In the genomic region with DNA sequence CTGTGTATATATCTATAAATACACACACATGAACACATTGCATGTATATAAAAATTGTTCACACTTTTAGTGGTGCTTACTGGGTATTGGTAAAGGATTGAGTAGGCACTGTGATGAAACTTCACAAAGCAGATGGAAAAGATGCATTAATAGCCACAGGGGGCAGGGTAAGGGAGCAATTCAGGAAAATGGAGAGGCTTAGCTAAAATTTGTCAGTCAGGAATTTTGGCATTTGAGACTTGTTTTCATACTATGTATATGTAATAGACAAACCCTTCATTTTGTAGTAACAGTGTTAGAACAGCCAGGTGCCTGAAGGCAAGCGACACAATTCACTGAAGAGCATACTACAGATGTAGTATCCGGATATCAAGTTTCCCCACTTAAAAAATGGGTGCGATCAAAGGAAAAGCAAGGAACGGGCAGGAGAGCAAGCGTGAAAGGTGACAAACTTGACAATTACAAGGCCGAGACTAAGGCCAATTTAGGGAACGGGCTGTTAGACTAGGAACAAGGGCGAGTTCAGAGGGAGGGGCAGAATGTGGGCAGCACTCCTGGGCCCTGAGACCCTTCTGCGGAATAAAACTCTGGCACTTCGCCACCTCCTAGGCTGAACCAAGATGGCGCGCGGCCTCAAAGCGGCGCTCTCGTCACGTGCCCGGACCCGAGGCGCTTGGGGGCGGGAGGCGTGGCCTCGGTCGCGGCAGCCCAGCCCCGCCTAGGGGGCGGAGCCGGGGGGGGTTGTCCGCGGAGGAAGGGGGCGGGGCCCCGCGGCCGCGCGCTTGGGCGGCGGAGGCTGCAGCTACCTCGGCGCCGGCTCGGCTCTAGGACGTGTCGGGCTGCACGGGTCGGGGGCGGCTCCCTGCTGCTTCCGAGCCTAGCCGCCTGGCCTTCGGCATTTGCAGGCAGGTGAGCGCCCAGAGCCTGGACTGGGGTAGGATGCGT, we compare ENCODE assay signal across 1 cellular context.
TF ChIP-seq lines count a peak whose summit lies in the region.

A gene (plus strand): TSS at position 771 of the 945 bp plus-strand sequence. CDS start 12,518 bp downstream, outside the sequence.

TF ChIP-seq in K562, 482 proteins besides CTCF, POLR2A, EP300 and RAD21 (continued from another document and continues in another):
- TF ChIP-seq, protein P1, sequence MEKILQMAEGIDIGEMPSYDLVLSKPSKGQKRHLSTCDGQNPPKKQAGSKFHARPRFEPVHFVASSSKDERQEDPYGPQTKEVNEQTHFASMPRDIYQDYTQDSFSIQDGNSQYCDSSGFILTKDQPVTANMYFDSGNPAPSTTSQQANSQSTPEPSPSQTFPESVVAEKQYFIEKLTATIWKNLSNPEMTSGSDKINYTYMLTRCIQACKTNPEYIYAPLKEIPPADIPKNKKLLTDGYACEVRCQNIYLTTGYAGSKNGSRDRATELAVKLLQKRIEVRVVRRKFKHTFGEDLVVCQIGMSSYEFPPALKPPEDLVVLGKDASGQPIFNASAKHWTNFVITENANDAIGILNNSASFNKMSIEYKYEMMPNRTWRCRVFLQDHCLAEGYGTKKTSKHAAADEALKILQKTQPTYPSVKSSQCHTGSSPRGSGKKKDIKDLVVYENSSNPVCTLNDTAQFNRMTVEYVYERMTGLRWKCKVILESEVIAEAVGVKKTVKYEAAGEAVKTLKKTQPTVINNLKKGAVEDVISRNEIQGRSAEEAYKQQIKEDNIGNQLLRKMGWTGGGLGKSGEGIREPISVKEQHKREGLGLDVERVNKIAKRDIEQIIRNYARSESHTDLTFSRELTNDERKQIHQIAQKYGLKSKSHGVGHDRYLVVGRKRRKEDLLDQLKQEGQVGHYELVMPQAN (IDR thresholded peaks at IDR 0.05; ENCODE audit: borderline replicate concordance) = no peak
- TF ChIP-seq ZFPM2 (CRISPR knock-in tag; IDR thresholded peaks at IDR 0.05) (no peak), WHSC1 (IDR thresholded peaks at IDR 0.05; ENCODE audit: low read length) (no peak), ZFP1 (CRISPR knock-in tag; IDR thresholded peaks at IDR 0.05) (peak; percentile 62; the same call in 1 of the 2 replicates), HNRNPL (IDR thresholded peaks at IDR 0.05; ENCODE audit: low read depth, low read length) (no peak), HMG20B (CRISPR knock-in tag; IDR thresholded peaks at IDR 0.05) (0 out of 2 replicates have a peak, but pooled peaks have one; percentile 40), NCOA4 (IDR thresholded peaks at IDR 0.05; ENCODE audit: partially characterized antibody) (no peak), U2AF1 (optimal IDR thresholded peaks at IDR 0.05; ENCODE audit: low read depth, low read length) (no peak), GABPB2 (CRISPR knock-in tag; conservative IDR thresholded peaks at IDR 0.05) (no peak), ILK (tag; IDR thresholded peaks at IDR 0.05; ENCODE audit: borderline replicate concordance, low read depth) (no peak), MAZ (CRISPR knock-in tag; conservative IDR thresholded peaks at IDR 0.05 in 1 of 2, IDR thresholded peaks at IDR 0.05 in 1 of 2) (peak; percentile 95 to 97), ZNF175 (CRISPR knock-in tag; IDR thresholded peaks at IDR 0.05; ENCODE audit: low read depth) (peak; percentile 96), SAFB (IDR thresholded peaks at IDR 0.05; ENCODE audit: borderline replicate concordance, low read depth, low read length) (no peak), BMI1 (IDR thresholded peaks at IDR 0.05; ENCODE audit: low read length) (no peak), STAG1 (CRISPR knock-in tag; IDR thresholded peaks at IDR 0.05; ENCODE audit: borderline replicate concordance) (peak; percentile 68; the same call in 1 of the 2 replicates), ETV5 (CRISPR knock-in tag; IDR thresholded peaks at IDR 0.05; ENCODE audit: low read depth) (peak; percentile 51), CCAR2 (IDR thresholded peaks at IDR 0.05; ENCODE audit: low read depth, low read length) (no peak), CBX3 (IDR thresholded peaks at IDR 0.05; ENCODE audit: borderline replicate concordance in 1 of 2, low read length in 2 of 2) (peak in 1 of 2 experiments; percentile 98; a peak in 2 of 3 replicates), ZNF707 (CRISPR knock-in tag; conservative IDR thresholded peaks at IDR 0.05) (peak; percentile 60; the same call in 1 of the 2 replicates), DDX20 (tag; IDR thresholded peaks at IDR 0.05; ENCODE audit: low read depth) (0 out of 2 replicates have a peak, but pooled peaks have one; percentile 59), SMARCE1 (IDR thresholded peaks at IDR 0.05) (no peak), BRD9 (IDR thresholded peaks at IDR 0.05; ENCODE audit: low read depth, partially characterized antibody) (peak; percentile 83), KDM4B (IDR thresholded peaks at IDR 0.05; ENCODE audit: borderline replicate concordance in 2 of 2, low read depth in 1 of 2) (peak in 1 of 2 experiments; percentile 57; a peak in 1 of 4 replicates), SNIP1 (IDR thresholded peaks at IDR 0.05; ENCODE audit: low read depth) (no peak), ESRRB (CRISPR knock-in tag; IDR thresholded peaks at IDR 0.05; ENCODE audit: borderline replicate concordance) (0 out of 2 replicates have a peak, but pooled peaks have one; percentile 39), ZSCAN29 (IDR thresholded peaks at IDR 0.05) (no peak), DIDO1 (tag; IDR thresholded peaks at IDR 0.05; ENCODE audit: low read depth) (peak; percentile 46; the same call in 1 of the 2 replicates), KLF16 (IDR thresholded peaks at IDR 0.05) (no peak)
- TF ChIP-seq, protein P2, sequence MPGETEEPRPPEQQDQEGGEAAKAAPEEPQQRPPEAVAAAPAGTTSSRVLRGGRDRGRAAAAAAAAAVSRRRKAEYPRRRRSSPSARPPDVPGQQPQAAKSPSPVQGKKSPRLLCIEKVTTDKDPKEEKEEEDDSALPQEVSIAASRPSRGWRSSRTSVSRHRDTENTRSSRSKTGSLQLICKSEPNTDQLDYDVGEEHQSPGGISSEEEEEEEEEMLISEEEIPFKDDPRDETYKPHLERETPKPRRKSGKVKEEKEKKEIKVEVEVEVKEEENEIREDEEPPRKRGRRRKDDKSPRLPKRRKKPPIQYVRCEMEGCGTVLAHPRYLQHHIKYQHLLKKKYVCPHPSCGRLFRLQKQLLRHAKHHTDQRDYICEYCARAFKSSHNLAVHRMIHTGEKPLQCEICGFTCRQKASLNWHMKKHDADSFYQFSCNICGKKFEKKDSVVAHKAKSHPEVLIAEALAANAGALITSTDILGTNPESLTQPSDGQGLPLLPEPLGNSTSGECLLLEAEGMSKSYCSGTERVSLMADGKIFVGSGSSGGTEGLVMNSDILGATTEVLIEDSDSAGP (CRISPR knock-in tag; IDR thresholded peaks at IDR 0.05) = peak; percentile 55; the same call in 1 of the 2 replicates
- TF ChIP-seq, protein P3, sequence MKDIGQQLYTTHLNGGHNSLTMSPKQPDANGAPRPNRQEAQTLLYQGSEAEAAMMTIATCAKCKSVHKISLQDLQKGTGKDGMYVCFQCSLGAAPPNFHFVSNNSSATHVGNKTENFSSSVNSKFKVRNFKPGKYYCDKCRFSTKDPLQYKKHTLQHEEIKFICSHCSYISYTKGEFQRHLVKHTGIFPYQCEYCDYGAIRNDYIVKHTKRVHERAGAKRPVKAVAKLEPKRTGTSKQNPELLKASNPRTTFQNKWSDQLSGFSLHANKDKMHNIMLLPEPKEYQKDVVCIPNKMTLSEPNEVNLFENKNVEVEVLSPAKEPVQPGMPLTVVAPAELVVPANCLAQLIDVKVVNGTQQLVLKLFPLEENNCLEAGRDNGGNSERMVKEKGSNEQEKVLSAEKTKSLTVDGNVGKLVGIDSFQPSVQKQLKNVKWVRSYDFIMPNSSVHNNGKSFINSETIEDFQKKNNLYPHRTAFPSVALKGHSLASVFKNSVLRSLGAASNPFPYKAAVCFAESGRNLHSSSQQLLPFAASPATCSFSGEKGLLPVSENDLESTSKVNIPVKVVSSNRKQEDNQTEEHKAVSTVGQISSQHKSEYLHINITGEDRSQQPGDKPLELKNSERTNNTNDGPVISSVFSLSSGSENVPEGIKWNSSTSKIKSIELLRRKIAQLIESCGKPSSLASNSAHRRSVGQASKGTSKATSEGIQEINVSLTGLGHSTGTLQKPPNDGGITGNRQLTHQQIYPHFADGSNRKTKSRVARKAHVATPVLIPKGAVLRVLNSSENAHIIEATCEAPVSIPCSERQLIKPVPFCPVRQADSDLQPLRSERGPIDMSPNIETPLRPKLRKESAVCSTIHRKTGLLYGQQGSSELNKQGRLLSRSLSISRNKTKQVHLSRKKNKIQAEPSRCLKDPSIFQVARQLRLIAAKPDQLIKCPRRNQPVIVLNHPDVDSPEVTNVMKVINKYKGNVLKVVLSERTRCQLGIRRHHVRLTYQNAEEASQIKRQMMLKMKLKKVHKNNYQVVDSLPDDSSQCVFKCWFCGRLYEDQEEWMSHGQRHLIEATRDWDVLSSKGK (CRISPR knock-in tag; IDR thresholded peaks at IDR 0.05) = no peak
- TF ChIP-seq, protein P4, sequence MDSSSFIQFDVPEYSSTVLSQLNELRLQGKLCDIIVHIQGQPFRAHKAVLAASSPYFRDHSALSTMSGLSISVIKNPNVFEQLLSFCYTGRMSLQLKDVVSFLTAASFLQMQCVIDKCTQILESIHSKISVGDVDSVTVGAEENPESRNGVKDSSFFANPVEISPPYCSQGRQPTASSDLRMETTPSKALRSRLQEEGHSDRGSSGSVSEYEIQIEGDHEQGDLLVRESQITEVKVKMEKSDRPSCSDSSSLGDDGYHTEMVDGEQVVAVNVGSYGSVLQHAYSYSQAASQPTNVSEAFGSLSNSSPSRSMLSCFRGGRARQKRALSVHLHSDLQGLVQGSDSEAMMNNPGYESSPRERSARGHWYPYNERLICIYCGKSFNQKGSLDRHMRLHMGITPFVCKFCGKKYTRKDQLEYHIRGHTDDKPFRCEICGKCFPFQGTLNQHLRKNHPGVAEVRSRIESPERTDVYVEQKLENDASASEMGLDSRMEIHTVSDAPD (CRISPR knock-in tag; IDR thresholded peaks at IDR 0.05) = no peak
- TF ChIP-seq, protein P5, sequence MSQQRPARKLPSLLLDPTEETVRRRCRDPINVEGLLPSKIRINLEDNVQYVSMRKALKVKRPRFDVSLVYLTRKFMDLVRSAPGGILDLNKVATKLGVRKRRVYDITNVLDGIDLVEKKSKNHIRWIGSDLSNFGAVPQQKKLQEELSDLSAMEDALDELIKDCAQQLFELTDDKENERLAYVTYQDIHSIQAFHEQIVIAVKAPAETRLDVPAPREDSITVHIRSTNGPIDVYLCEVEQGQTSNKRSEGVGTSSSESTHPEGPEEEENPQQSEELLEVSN (IDR thresholded peaks at IDR 0.05; ENCODE audit: borderline replicate concordance in 1 of 2, extremely low read depth in 1 of 2, insufficient read depth in 1 of 2, insufficient read length in 1 of 2, low read depth in 1 of 2, low read length in 1 of 2, poor library complexity in 1 of 2, severe bottlenecking in 1 of 2) = peak; percentile 99 to 100
- TF ChIP-seq, protein P6, sequence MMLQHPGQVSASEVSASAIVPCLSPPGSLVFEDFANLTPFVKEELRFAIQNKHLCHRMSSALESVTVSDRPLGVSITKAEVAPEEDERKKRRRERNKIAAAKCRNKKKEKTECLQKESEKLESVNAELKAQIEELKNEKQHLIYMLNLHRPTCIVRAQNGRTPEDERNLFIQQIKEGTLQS (IDR thresholded peaks at IDR 0.05) = no peak
- TF ChIP-seq, protein P6 (CRISPR knock-in tag; conservative IDR thresholded peaks at IDR 0.05) = 0 out of 2 replicates have a peak, but pooled peaks have one; percentile 69
- TF ChIP-seq, protein P7, sequence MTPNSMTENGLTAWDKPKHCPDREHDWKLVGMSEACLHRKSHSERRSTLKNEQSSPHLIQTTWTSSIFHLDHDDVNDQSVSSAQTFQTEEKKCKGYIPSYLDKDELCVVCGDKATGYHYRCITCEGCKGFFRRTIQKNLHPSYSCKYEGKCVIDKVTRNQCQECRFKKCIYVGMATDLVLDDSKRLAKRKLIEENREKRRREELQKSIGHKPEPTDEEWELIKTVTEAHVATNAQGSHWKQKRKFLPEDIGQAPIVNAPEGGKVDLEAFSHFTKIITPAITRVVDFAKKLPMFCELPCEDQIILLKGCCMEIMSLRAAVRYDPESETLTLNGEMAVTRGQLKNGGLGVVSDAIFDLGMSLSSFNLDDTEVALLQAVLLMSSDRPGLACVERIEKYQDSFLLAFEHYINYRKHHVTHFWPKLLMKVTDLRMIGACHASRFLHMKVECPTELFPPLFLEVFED (CRISPR knock-in tag; conservative IDR thresholded peaks at IDR 0.05) = peak; percentile 96
- TF ChIP-seq, protein P8, sequence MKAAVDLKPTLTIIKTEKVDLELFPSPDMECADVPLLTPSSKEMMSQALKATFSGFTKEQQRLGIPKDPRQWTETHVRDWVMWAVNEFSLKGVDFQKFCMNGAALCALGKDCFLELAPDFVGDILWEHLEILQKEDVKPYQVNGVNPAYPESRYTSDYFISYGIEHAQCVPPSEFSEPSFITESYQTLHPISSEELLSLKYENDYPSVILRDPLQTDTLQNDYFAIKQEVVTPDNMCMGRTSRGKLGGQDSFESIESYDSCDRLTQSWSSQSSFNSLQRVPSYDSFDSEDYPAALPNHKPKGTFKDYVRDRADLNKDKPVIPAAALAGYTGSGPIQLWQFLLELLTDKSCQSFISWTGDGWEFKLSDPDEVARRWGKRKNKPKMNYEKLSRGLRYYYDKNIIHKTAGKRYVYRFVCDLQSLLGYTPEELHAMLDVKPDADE (conservative IDR thresholded peaks at IDR 0.05; ENCODE audit: control insufficient read depth, low read depth, low read length) = peak; percentile 67; the same call in 1 of the 2 replicates
- TF ChIP-seq, protein P9, sequence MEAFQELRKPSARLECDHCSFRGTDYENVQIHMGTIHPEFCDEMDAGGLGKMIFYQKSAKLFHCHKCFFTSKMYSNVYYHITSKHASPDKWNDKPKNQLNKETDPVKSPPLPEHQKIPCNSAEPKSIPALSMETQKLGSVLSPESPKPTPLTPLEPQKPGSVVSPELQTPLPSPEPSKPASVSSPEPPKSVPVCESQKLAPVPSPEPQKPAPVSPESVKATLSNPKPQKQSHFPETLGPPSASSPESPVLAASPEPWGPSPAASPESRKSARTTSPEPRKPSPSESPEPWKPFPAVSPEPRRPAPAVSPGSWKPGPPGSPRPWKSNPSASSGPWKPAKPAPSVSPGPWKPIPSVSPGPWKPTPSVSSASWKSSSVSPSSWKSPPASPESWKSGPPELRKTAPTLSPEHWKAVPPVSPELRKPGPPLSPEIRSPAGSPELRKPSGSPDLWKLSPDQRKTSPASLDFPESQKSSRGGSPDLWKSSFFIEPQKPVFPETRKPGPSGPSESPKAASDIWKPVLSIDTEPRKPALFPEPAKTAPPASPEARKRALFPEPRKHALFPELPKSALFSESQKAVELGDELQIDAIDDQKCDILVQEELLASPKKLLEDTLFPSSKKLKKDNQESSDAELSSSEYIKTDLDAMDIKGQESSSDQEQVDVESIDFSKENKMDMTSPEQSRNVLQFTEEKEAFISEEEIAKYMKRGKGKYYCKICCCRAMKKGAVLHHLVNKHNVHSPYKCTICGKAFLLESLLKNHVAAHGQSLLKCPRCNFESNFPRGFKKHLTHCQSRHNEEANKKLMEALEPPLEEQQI (IDR thresholded peaks at IDR 0.05) = peak; percentile 77; the same call in 1 of the 2 replicates
- TF ChIP-seq, protein P10, sequence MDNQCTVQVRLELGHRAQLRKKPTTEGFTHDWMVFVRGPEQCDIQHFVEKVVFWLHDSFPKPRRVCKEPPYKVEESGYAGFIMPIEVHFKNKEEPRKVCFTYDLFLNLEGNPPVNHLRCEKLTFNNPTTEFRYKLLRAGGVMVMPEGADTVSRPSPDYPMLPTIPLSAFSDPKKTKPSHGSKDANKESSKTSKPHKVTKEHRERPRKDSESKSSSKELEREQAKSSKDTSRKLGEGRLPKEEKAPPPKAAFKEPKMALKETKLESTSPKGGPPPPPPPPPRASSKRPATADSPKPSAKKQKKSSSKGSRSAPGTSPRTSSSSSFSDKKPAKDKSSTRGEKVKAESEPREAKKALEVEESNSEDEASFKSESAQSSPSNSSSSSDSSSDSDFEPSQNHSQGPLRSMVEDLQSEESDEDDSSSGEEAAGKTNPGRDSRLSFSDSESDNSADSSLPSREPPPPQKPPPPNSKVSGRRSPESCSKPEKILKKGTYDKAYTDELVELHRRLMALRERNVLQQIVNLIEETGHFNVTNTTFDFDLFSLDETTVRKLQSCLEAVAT (IDR thresholded peaks at IDR 0.05) = peak; percentile 61 to 96; a peak in 2 of 4 replicates
